Comparison of ENCODE assay signal across 9 cellular contexts in the genomic region with DNA sequence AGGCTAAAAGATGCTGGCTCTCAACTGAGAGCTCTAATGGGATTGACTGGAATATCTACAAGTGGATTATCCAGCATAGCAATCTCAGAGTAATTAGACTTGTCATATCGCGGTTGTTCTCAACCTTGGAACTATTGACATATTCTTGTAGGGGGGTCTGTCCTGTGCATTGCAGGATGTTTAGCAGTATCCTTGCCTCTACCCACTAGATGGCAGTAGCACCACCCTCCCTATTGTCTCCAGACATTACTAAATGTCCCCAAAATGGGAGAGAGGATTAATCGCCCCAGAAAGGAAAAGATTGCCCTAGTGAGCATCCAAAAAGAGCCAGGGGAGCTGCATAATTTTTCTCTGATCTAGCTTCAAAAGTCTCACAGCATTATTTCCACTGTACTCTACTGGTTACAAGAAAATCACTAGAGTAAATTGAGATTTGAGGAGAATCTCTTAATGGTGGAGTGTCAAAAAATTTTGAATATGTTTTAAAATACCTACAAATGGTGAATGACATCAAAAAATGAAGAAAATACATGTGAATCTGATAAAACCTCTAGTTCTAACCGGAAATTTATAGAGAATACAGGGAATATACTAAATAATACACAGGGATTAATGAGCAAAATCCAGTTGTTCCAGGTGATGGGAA.
DNase-seq lines count a peak whose midpoint lies in the region; ATAC-seq and TF ChIP-seq lines count a peak whose summit lies in the region.
"Had no signal": no experiment of that assay in that cellular context is flagged by ENCODE, and none has a peak within 500 bp of the region (broad histone marks: within the 10 kb centered on the region; RNA-seq: fewer than 3 reads in every experiment).

No MANE protein-coding gene starts in this region.

- 31 to 43% methylated on average over 4 of the region's 4 CpGs for WGBS in aorta, 2 donors

- H3K4me1 ChIP-seq in aorta (ENCODE audit: control insufficient read depth in 1 of 2, insufficient read depth in 2 of 2, low read length in 2 of 2), result no peaks in the 10 kb centered on the region

- no peaks in the 10 kb centered on the region for H3K27me3 ChIP-seq in aorta (ENCODE audit: control insufficient read depth in 1 of 2, insufficient read depth in 2 of 2, low read length in 1 of 2)

- H3K4me1 Mint-ChIP-seq in activated T-cell treated with anti-CD3 and anti-CD28 coated beads, Interleukin-2, amount 50 U/mL, for 72 hours (ENCODE audit: low read depth), result no peaks in the 10 kb centered on the region
- no peaks in the 10 kb centered on the region for H3K4me1 Mint-ChIP-seq in glutamatergic neuron (ENCODE audit: low read depth, unreplicated experiment)
- H3K4me1 Mint-ChIP-seq: memory B cell had no signal

- no peak overlapping the region for H3K4me3 ChIP-seq in aorta (ENCODE audit: low read length in 2 of 2)

- ATAC-seq in activated T-cell treated with anti-CD3 and anti-CD28 coated beads, Interleukin-2, amount 50 U/mL, for 72 hours (replicated peaks in 1 of 2), result no peak
- peak; percentile 95 for ATAC-seq in GM21723 (IDR thresholded peaks at IDR 0.05; ENCODE audit: unreplicated experiment)
- ATAC-seq in aorta (ENCODE audit: low FRiP score), result no peak

- H3K27ac ChIP-seq in aorta (ENCODE audit: low read depth in 1 of 2, low read length in 2 of 2), result no peak overlapping the region

- intact Hi-C loops in aorta (cut with DNase I), result no loop called here

- H3K4me3 Mint-ChIP-seq in activated T-cell treated with anti-CD3 and anti-CD28 coated beads, Interleukin-2, amount 50 U/mL, for 72 hours, result no peak overlapping the region
- no peak overlapping the region for H3K4me3 Mint-ChIP-seq in glutamatergic neuron (ENCODE audit: unreplicated experiment)
- H3K4me3 Mint-ChIP-seq: memory B cell had no signal

- no peaks in the 10 kb centered on the region for H3K9me3 ChIP-seq in aorta (ENCODE audit: control insufficient read depth, low read length)

- no peak overlapping the region for H3K27ac Mint-ChIP-seq in activated T-cell treated with anti-CD3 and anti-CD28 coated beads, Interleukin-2, amount 50 U/mL, for 72 hours
- H3K27ac Mint-ChIP-seq in glutamatergic neuron (ENCODE audit: unreplicated experiment), result no peak overlapping the region
- H3K27ac Mint-ChIP-seq: memory B cell had no signal

- no peaks in the 10 kb centered on the region for H3K36me3 Mint-ChIP-seq in activated T-cell treated with anti-CD3 and anti-CD28 coated beads, Interleukin-2, amount 50 U/mL, for 72 hours (ENCODE audit: insufficient read depth in 2 of 2)
- H3K36me3 Mint-ChIP-seq in glutamatergic neuron (ENCODE audit: unreplicated experiment), result no peaks in the 10 kb centered on the region
- H3K36me3 Mint-ChIP-seq: memory B cell had no signal

- H3K27me3 Mint-ChIP-seq in activated T-cell treated with anti-CD3 and anti-CD28 coated beads, Interleukin-2, amount 50 U/mL, for 72 hours (ENCODE audit: low read depth), result no peaks in the 10 kb centered on the region
- H3K27me3 Mint-ChIP-seq in glutamatergic neuron (ENCODE audit: unreplicated experiment), result no peaks in the 10 kb centered on the region
- H3K27me3 Mint-ChIP-seq: memory B cell had no signal

- TF ChIP-seq CTCF in glutamatergic neuron (IDR thresholded peaks at IDR 0.05; ENCODE audit: partially characterized antibody, unreplicated experiment), result peak; percentile 71

- peaks cover 1 to 3% of the 10 kb centered on the region in 2 donors for H3K9me3 Mint-ChIP-seq in activated T-cell treated with anti-CD3 and anti-CD28 coated beads, Interleukin-2, amount 50 U/mL, for 72 hours
- no peaks in the 10 kb centered on the region for H3K9me3 Mint-ChIP-seq in glutamatergic neuron (ENCODE audit: unreplicated experiment)
- H3K9me3 Mint-ChIP-seq: memory B cell had no signal

- DNase-seq in activated T-cell treated with anti-CD3 and anti-CD28 coated beads, Interleukin-2, amount 50 U/mL, for 72 hours, result peak; percentile 3 to 11
- no peak for DNase-seq in activated T-cell treated with anti-CD3 and anti-CD28 coated beads, Interleukin-2, amount 50 U/mL, for 48 hours
- DNase-seq in HS-27A (ENCODE audit: low read depth) (peak; percentile 39), SKM-1 treated with dmso at 0.1 percent for 144 hours (lab: John Stamatoyannopoulos, UW; ENCODE audit: unreplicated experiment) (peak; percentile 26), glutamatergic neuron (peak; percentile 26), activated gamma-delta T cell treated with Interleukin-2 at 50 U/mL for 16 hours (no peak), aorta (no peak)

- H3K36me3 ChIP-seq in aorta (ENCODE audit: control insufficient read depth in 1 of 2, insufficient read depth in 2 of 2, low read length in 1 of 2), result no peaks in the 10 kb centered on the region

Comparison
In these comparisons a context has a peak if more than half of its experiments do, and no peak if none do; other contexts are left out.
1. DNase-seq: peak in activated T-cell treated with anti-CD3 and anti-CD28 coated beads, Interleukin-2, amount 50 U/mL, for 72 hours (2 of 2), HS-27A (single experiment), SKM-1 treated with dmso at 0.1 percent for 144 hours (single experiment) and glutamatergic neuron (single experiment); none in activated T-cell treated with anti-CD3 and anti-CD28 coated beads, Interleukin-2, amount 50 U/mL, for 48 hours (0 of 2), activated gamma-delta T cell treated with Interleukin-2 at 50 U/mL for 16 hours (single experiment) and aorta (0 of 2).